In the genomic region with DNA sequence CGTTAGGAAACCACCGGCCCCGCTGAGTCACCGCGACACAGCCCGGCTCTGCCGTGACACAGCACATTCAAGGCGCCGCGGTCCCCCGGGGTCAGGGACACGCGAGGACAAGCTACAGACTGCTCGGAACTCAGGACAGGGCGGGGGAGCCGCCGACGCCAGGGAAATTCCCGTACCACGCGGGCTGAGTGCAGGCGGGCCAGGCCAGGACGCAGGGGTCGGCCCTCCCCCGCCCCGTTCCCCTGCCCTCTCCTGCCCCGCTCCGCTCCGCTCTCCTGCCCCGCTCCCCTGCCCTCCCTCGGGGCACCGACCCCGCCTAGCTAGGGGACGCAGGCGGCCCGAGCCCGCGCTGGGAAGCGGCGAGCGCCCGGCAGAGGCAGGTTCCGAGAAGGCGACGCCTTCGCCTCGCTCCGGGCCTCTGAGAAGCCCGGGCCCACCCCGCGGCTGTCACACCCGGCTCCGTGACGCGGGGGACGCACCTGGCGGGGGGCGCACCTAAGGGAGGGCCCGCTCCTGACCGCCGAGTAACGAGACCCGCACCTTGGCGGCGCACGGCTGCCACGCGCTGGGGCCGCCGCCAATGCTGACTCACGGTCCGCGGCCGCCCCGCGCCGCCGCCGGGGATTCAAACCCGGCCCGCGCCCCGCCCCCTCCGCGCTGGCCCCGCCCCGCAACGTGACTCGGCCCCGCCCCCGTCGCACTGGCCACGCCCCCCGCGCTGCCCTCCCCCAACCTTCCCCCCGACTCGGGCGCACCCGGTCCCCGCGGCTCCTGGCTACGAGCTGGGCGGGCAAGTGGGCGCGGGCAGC, we compare ENCODE assay signal across 8 cellular contexts. TPM values are rescaled to one million over a fixed set of nuclear protein-coding genes. Genes with fewer than 3 reads are reported as not detected.
DNase-seq lines count a peak whose midpoint lies in the region; ATAC-seq lines count a peak whose summit lies in the region.

No MANE protein-coding gene starts in this region.

- peaks cover 16% of the 10 kb centered on the region for H3K79me2 ChIP-seq in mesendoderm (ENCODE audit: control insufficient read depth, insufficient read depth, low read length)

- H3K4me2 ChIP-seq in mesendoderm (ENCODE audit: low read length), result peak overlapping the region; percentile 90

- no peak overlapping the region for H4K5ac ChIP-seq in mesendoderm (ENCODE audit: low read length)

- peak overlapping the region; percentile 32 for H3K23ac ChIP-seq in mesendoderm (ENCODE audit: low read length)

- no peak overlapping the region for H2AK5ac ChIP-seq in mesendoderm (ENCODE audit: low read length)

- H3K27me3 Mint-ChIP-seq in activated CD8-positive, alpha-beta T cell treated with anti-CD3 and anti-CD28 coated beads, Interleukin-2, amount 10 ng/mL, durations not matched to agents 7 days and 5 days (ENCODE audit: low read depth), result no peaks in the 10 kb centered on the region

- peak overlapping the region; percentile 82 for H2BK120ac ChIP-seq in mesendoderm (ENCODE audit: low read depth, low read length)

- no peaks in the 10 kb centered on the region for H3K9me3 ChIP-seq in effector memory CD4-positive, alpha-beta T cell (ENCODE audit: control insufficient read depth, low read length)

- no peak overlapping the region for H4K8ac ChIP-seq in mesendoderm (ENCODE audit: low read depth, low read length)

- H3K36me3 Mint-ChIP-seq in activated CD8-positive, alpha-beta T cell treated with anti-CD3 and anti-CD28 coated beads, Interleukin-2, amount 10 ng/mL, durations not matched to agents 7 days and 5 days (ENCODE audit: low read depth), result peaks cover 1% of the 10 kb centered on the region

- H3K36me3 ChIP-seq in effector memory CD4-positive, alpha-beta T cell (ENCODE audit: control insufficient read depth, insufficient read depth, low read length), result peaks cover 39% of the 10 kb centered on the region
- H3K36me3 ChIP-seq in mesendoderm (ENCODE audit: control insufficient read depth, insufficient read depth, low read length), result no peaks in the 10 kb centered on the region

- no CpG with 5 or more reads among the region's 105 CpGs for WGBS in mesendoderm (ENCODE audit: extremely low coverage, insufficient coverage, low lambda C conversion rate)

- no peaks in the 10 kb centered on the region for H3K9me3 Mint-ChIP-seq in activated CD8-positive, alpha-beta T cell treated with anti-CD3 and anti-CD28 coated beads, Interleukin-2, amount 10 ng/mL, durations not matched to agents 7 days and 5 days (ENCODE audit: insufficient read depth)

- POLR2A ChIA-PET in activated CD8-positive, alpha-beta T cell treated with anti-CD3 and anti-CD28 coated beads, Interleukin-2, amount 10 ng/mL, durations not matched to agents 7 days and 5 days (lab: Charles Lee), result interaction anchor here (0.6 to 2.5 kb wide), 5 partner anchors 17 to 326 kb away, joined by 3 to 9 read pairs (median 3); a partner anchor contains a TSS

- peak overlapping the region; percentile 96 for H3K4ac ChIP-seq in mesendoderm (ENCODE audit: low read depth, low read length)

- H3K18ac ChIP-seq in mesendoderm (ENCODE audit: low read length), result peak overlapping the region; percentile 84

- no peak overlapping the region for H2BK15ac ChIP-seq in mesendoderm (replicated peaks; ENCODE audit: low read depth)

- CTCF ChIA-PET in activated CD8-positive, alpha-beta T cell treated with anti-CD3 and anti-CD28 coated beads, Interleukin-2, amount 10 ng/mL, durations not matched to agents 7 days and 5 days (lab: Charles Lee), result interaction anchor here (1.1 to 2.9 kb wide), 2 partner anchors 16 to 80 kb away, joined by 3 to 13 read pairs; no protein-coding TSS in a partner anchor

- ATAC-seq in activated CD8-positive, alpha-beta T cell treated with anti-CD3 and anti-CD28 coated beads, Interleukin-2, amount 10 ng/mL, durations not matched to agents 7 days and 5 days, result peak; percentile 82
- ATAC-seq in GM21447 (IDR thresholded peaks at IDR 0.05; ENCODE audit: unreplicated experiment), result no peak

- H3K56ac ChIP-seq in mesendoderm (ENCODE audit: low read length), result peak overlapping the region; percentile 98

- H3K4me3 Mint-ChIP-seq in activated CD8-positive, alpha-beta T cell treated with anti-CD3 and anti-CD28 coated beads, Interleukin-2, amount 10 ng/mL, durations not matched to agents 7 days and 5 days, result peak overlapping the region; percentile 75

- H3K79me1 ChIP-seq in mesendoderm (ENCODE audit: low read length), result peaks cover 17% of the 10 kb centered on the region

- peak; percentile 65 for DNase-seq in COR-L47 (lab: John Stamatoyannopoulos, UW)
- DNase-seq in GOT3 (lab: John Stamatoyannopoulos, UW), result peak; percentile 60
- DNase-seq in NCI-H446 treated with DMSO at 0.1 percent for 48 hours (lab: John Stamatoyannopoulos, UW), result peak; percentile 23
- peak; percentile 74 for DNase-seq in activated CD8-positive, alpha-beta T cell treated with anti-CD3 and anti-CD28 coated beads, Interleukin-2, amount 10 ng/mL, durations not matched to agents 7 days and 5 days
- DNase-seq in effector memory CD4-positive, alpha-beta T cell, result peak; percentile 56 to 75 (median 66)
- peak; percentile 66 for DNase-seq in mesendoderm
- peak; percentile 55 for DNase-seq in stimulated activated CD8-positive, alpha-beta memory T cell treated with anti-CD3 and anti-CD28 coated beads, Interleukin-12 subunit alpha, Interleukin-12 subunit beta, amount 100 ng/mL, for 4 hours (ENCODE audit: low read depth)

- H3K9ac ChIP-seq in mesendoderm (ENCODE audit: low read length), result peak overlapping the region; percentile 97

- peaks cover 9% of the 10 kb centered on the region for H3K4me1 ChIP-seq in effector memory CD4-positive, alpha-beta T cell (ENCODE audit: control insufficient read depth, insufficient read depth, low read length, poor library complexity, severe bottlenecking)
- H3K4me1 ChIP-seq in mesendoderm (ENCODE audit: control insufficient read depth, low read depth, low read length), result no peaks in the 10 kb centered on the region

- H3K27me3 ChIP-seq in effector memory CD4-positive, alpha-beta T cell (replicated peaks; ENCODE audit: control insufficient read depth, insufficient read depth, low read length, poor library complexity, severe bottlenecking), result no peaks in the 10 kb centered on the region
- no peaks in the 10 kb centered on the region for H3K27me3 ChIP-seq in mesendoderm (ENCODE audit: insufficient read depth, low read length, poor library complexity)

- peak overlapping the region; percentile 42 for H3K4me3 ChIP-seq in effector memory CD4-positive, alpha-beta T cell (ENCODE audit: insufficient read depth, low read depth, low read length, poor library complexity, severe bottlenecking)
- H3K4me3 ChIP-seq in mesendoderm (ENCODE audit: low read length), result peak overlapping the region; percentile 70

- peak overlapping the region; percentile 30 for H2BK5ac ChIP-seq in mesendoderm (ENCODE audit: low read length)

- peak overlapping the region; percentile 41 for H3K27ac Mint-ChIP-seq in activated CD8-positive, alpha-beta T cell treated with anti-CD3 and anti-CD28 coated beads, Interleukin-2, amount 10 ng/mL, durations not matched to agents 7 days and 5 days

- peak overlapping the region; percentile 58 for H3K27ac ChIP-seq in effector memory CD4-positive, alpha-beta T cell (ENCODE audit: insufficient read depth, low read length, poor library complexity, severe bottlenecking)
- peak overlapping the region; percentile 77 for H3K27ac ChIP-seq in mesendoderm (ENCODE audit: low read depth, low read length)

- peaks cover 19% of the 10 kb centered on the region for H3K4me1 Mint-ChIP-seq in activated CD8-positive, alpha-beta T cell treated with anti-CD3 and anti-CD28 coated beads, Interleukin-2, amount 10 ng/mL, durations not matched to agents 7 days and 5 days (ENCODE audit: low read depth)

RNA-seq across cellular contexts. Expression of a gene that starts 27.5 kb away (rescaled TPM):
- total RNA-seq in activated CD8-positive, alpha-beta T cell treated with anti-CD3 and anti-CD28 coated beads, Interleukin-2, amount 10 ng/mL, durations not matched to agents 7 days and 5 days, result 10 to 100 TPM; 24.2 to 25.1 TPM
- 10.4 TPM for polyA plus RNA-seq in mesendoderm (2013, experiment 1 of 2)
- 10.1 TPM for polyA plus RNA-seq in mesendoderm (2013, experiment 2 of 2)

RNA-seq across cellular contexts. Expression of a gene that starts 27.6 kb away (rescaled TPM):
- total RNA-seq in activated CD8-positive, alpha-beta T cell treated with anti-CD3 and anti-CD28 coated beads, Interleukin-2, amount 10 ng/mL, durations not matched to agents 7 days and 5 days, result 10 to 100 TPM; 48.5 to 50.7 TPM
- 34.0 TPM for polyA plus RNA-seq in mesendoderm (2013, experiment 1 of 2)
- polyA plus RNA-seq in mesendoderm (2013, experiment 2 of 2), result 35.7 TPM

RNA-seq across cellular contexts. Expression of a gene that starts 35.2 kb away (rescaled TPM):
- total RNA-seq in activated CD8-positive, alpha-beta T cell treated with anti-CD3 and anti-CD28 coated beads, Interleukin-2, amount 10 ng/mL, durations not matched to agents 7 days and 5 days, result 10 to 100 TPM; 19.6 to 24.9 TPM
- 13.5 TPM for polyA plus RNA-seq in mesendoderm (2013, experiment 1 of 2)
- polyA plus RNA-seq in mesendoderm (2013, experiment 2 of 2), result 12.8 TPM

RNA-seq across cellular contexts. Expression of a gene that starts 41.3 kb away (rescaled TPM):
- 10 to 100 TPM; 17.2 to 20.1 TPM for total RNA-seq in activated CD8-positive, alpha-beta T cell treated with anti-CD3 and anti-CD28 coated beads, Interleukin-2, amount 10 ng/mL, durations not matched to agents 7 days and 5 days
- 20.1 TPM for polyA plus RNA-seq in mesendoderm (2013, experiment 1 of 2)
- polyA plus RNA-seq in mesendoderm (2013, experiment 2 of 2), result 19.2 TPM

RNA-seq across cellular contexts. Expression of a gene that starts 45.8 kb away (rescaled TPM):
- under 1 TPM; 0.24 to 0.63 TPM for total RNA-seq in activated CD8-positive, alpha-beta T cell treated with anti-CD3 and anti-CD28 coated beads, Interleukin-2, amount 10 ng/mL, durations not matched to agents 7 days and 5 days
- polyA plus RNA-seq in mesendoderm (2013, experiment 1 of 2), result 1.7 TPM
- 1.3 TPM for polyA plus RNA-seq in mesendoderm (2013, experiment 2 of 2)

Comparison
In these comparisons a context has a peak if more than half of its experiments do, and no peak if none do; other contexts are left out.
1. DNase-seq: peak in every context shown above with its lines; median percentile 74 in activated CD8-positive, alpha-beta T cell treated with anti-CD3 and anti-CD28 coated beads, Interleukin-2, amount 10 ng/mL, durations not matched to agents 7 days and 5 days; 66 in effector memory CD4-positive, alpha-beta T cell; 66 in mesendoderm; 65 in COR-L47; 60 in GOT3; 55 in stimulated activated CD8-positive, alpha-beta memory T cell treated with anti-CD3 and anti-CD28 coated beads, Interleukin-12 subunit alpha, Interleukin-12 subunit beta, amount 100 ng/mL, for 4 hours; 23 in NCI-H446 treated with DMSO at 0.1 percent for 48 hours.